ENCODE assay signal across 24 cellular contexts in the genomic region with DNA sequence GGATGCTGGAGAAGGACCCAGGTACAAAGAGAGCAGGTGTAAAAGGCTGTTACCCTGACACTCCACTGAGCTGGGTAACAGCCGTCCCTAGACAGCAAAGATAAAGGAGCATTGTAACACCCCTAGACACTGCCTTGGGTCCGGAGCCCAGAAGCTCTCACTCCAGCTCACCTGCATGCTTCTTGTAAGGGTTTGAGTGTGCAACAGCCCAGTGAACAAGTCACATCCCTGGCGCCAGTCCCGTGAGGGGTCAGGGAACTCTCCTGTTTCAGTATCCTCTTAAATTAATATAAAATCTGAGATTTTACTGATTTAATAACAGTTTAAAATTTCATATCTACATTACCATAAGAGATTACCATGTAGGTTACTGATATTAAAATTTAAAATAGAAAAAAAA.
"Had no signal": no experiment of that assay in that cellular context is flagged by ENCODE, and none has a peak within 500 bp of the region (broad histone marks: within the 10 kb centered on the region; RNA-seq: fewer than 3 reads in every experiment).

No MANE protein-coding gene starts in this region.

- H3K4me1 Mint-ChIP-seq: endodermal cell had no signal

- H3K27me3 Mint-ChIP-seq: dendritic cell treated with granulocyte-macrophage colony-stimulating factor and Interleukin-4, amounts not matched to agents 40 ng/mL and 50 ng/mL, for 4 days; effector memory CD8-positive, alpha-beta T cell had no signal

- H3K9me3 Mint-ChIP-seq: dendritic cell treated with granulocyte-macrophage colony-stimulating factor and Interleukin-4, amounts not matched to agents 40 ng/mL and 50 ng/mL, for 4 days had no signal

- H3K27ac ChIP-seq: colonic mucosa, coronary artery, dorsolateral prefrontal cortex, epithelial cell of prostate, esophagus muscularis mucosa, esophagus squamous epithelium, foreskin keratinocyte, gastrocnemius medialis, gastroesophageal sphincter, heart left ventricle, heart right ventricle had no signal

- H3K27me3 ChIP-seq: colonic mucosa, dorsolateral prefrontal cortex, esophagus muscularis mucosa, esophagus squamous epithelium, foreskin keratinocyte, gastrocnemius medialis, gastroesophageal sphincter, heart left ventricle, heart right ventricle had no signal

- H3K4me1 ChIP-seq: colonic mucosa, esophagus squamous epithelium, foreskin keratinocyte, gastrocnemius medialis, gastroesophageal sphincter, heart left ventricle, heart right ventricle had no signal

- H3K27ac Mint-ChIP-seq: dendritic cell treated with granulocyte-macrophage colony-stimulating factor and Interleukin-4, amounts not matched to agents 40 ng/mL and 50 ng/mL, for 4 days; effector memory CD8-positive, alpha-beta T cell; endodermal cell had no signal

- H3K4me3 Mint-ChIP-seq: dendritic cell treated with granulocyte-macrophage colony-stimulating factor and Interleukin-4, amounts not matched to agents 40 ng/mL and 50 ng/mL, for 4 days; effector memory CD8-positive, alpha-beta T cell; endodermal cell had no signal

- H3K9me3 ChIP-seq: colonic mucosa, esophagus muscularis mucosa, gastrocnemius medialis, gastroesophageal sphincter, heart left ventricle, heart right ventricle had no signal

- DNase-seq: colonic mucosa; cortex of kidney; dermis blood vessel endothelial cell; dorsolateral prefrontal cortex; effector CD4-positive, alpha-beta T cell; effector CD8-positive, alpha-beta T cell; effector memory CD4-positive, alpha-beta T cell; effector memory CD8-positive, alpha-beta T cell; endodermal cell; erythroblast; esophagus squamous epithelium; foreskin fibroblast; foreskin keratinocyte; foreskin melanocyte; gastrocnemius medialis; glutamatergic neuron; head of caudate nucleus; heart left ventricle; heart right ventricle had no signal

- H3K36me3 ChIP-seq: colonic mucosa, esophagus muscularis mucosa, esophagus squamous epithelium, gastrocnemius medialis, gastroesophageal sphincter, heart left ventricle, heart right ventricle had no signal

- H3K4me3 ChIP-seq: colonic mucosa, coronary artery, dorsolateral prefrontal cortex, esophagus muscularis mucosa, esophagus squamous epithelium, gastrocnemius medialis, gastroesophageal sphincter, heart left ventricle, heart right ventricle had no signal
